1 cellular context compared by ENCODE assay signal in the genomic region with DNA sequence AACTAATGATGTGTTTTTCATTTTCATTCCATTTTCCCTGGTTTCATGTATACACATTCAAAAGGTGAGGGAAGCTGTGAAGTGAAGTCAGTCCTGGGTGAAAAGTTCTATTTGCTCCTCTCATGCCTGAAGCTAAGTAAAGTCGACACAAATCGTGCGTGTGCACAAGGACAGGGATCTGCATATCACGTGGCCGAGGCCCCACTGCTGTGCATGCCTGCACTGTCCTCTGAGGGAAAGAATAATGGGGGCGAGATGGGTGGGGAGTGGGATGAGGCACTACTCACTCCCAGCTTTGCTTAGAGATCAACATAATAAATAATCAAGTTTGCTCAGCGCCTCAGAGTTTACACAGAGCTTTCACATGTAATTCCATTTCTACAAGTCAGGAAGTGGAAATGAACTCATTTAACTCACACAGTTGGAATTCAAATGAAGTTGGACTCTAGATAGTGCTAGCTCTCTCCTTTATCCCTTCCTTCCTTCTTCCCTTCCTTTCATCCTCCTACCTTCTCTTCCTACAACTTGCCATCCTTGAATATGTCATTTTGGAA.
TF ChIP-seq lines count a peak whose summit lies in the region.

No MANE protein-coding gene starts in this region.

TF ChIP-seq in GM23338, 12 proteins besides CTCF, POLR2A, EP300 and RAD21 (continued from another document):
- TF ChIP-seq JUNB (IDR thresholded peaks at IDR 0.05; ENCODE audit: unreplicated experiment): no peak
- no peak for TF ChIP-seq NANOG (IDR thresholded peaks at IDR 0.05; ENCODE audit: borderline replicate concordance)
- no peak for TF ChIP-seq EZH2phosphoT487 (IDR thresholded peaks at IDR 0.05; ENCODE audit: unreplicated experiment)
